In genomic region chr16:54096607-54097006, GRCh38 we compare ENCODE assay signal across 33 cellular contexts.
"Had no signal": no experiment of that assay in that cellular context is flagged by ENCODE, and none has a peak within 500 bp of the region (broad histone marks: within the 10 kb centered on the region; RNA-seq: fewer than 3 reads in every experiment).

No MANE protein-coding gene starts in this region.

- H3K36me3 ChIP-seq: adrenal gland, brain microvascular endothelial cell, breast epithelium, cardiac muscle cell had no signal

- ATAC-seq: activated naive CD4-positive, alpha-beta T cell treated with anti-CD3 and anti-CD28 coated beads, Interleukin-2, amount 50 U/mL, for 72 hours; activated naive CD8-positive, alpha-beta T cell treated with anti-CD3 and anti-CD28 coated beads, Interleukin-2, amount 50 U/mL, for 24 hours; activated T-cell treated with anti-CD3 and anti-CD28 coated beads, Interleukin-2, amount 50 U/mL, for 4 hours; activated T-cell treated with anti-CD3 and anti-CD28 coated beads, Interleukin-2, amount 50 U/mL, for 72 hours; activated T-helper 17 cell treated with anti-CD3 and anti-CD28 coated beads, Interleukin-2, amount 50 U/mL, for 72 hours; body of pancreas had no signal

- H3K4me3 ChIP-seq: adrenal gland, ascending aorta, body of pancreas, breast epithelium, cardiac muscle cell had no signal

- FAIRE-seq: astrocyte had no signal

- H3K9me3 ChIP-seq: adrenal gland, body of pancreas had no signal

- H3K27ac ChIP-seq: adrenal gland, ascending aorta, body of pancreas, brain microvascular endothelial cell, cardiac muscle cell had no signal

- H3K4me1 ChIP-seq: ascending aorta had no signal

- H3K27me3 ChIP-seq: adrenal gland, ascending aorta, body of pancreas, brain microvascular endothelial cell, breast epithelium, cardiac muscle cell had no signal

- DNase-seq: activated effector memory CD4-positive, alpha-beta T cell treated with anti-CD3 and anti-CD28 coated beads, Interleukin-2, amount 50 U/mL, for 16 hours; activated effector memory CD4-positive, alpha-beta T cell treated with Interleukin-2 at 50 U/mL for 16 hours; activated gamma-delta T cell; activated gamma-delta T cell treated with Interleukin-2 at 50 U/mL for 16 hours; activated naive CD4-positive, alpha-beta T cell; activated naive CD4-positive, alpha-beta T cell treated with anti-CD3 and anti-CD28 coated beads for 36 hours; activated naive CD4-positive, alpha-beta T cell treated with anti-CD3 and anti-CD28 coated beads, Interleukin-2, amount 10 ng/mL, durations not matched to agents 7 days and 5 days; activated naive CD4-positive, alpha-beta T cell treated with anti-CD3 and anti-CD28 coated beads, Interleukin-2, amount 50 U/mL, for 16 hours; activated naive CD4-positive, alpha-beta T cell treated with Interleukin-2 at 50 U/mL for 16 hours; activated naive CD8-positive, alpha-beta T cell treated with anti-CD3 and anti-CD28 coated beads for 36 hours; activated naive CD8-positive, alpha-beta T cell treated with anti-CD3 and anti-CD28 coated beads, Interleukin-2, amount 10 ng/mL, durations not matched to agents 7 days and 5 days; activated naive CD8-positive, alpha-beta T cell treated with anti-CD3 and anti-CD28 coated beads, Interleukin-2, amount 50 U/mL, for 24 hours; activated T-cell treated with anti-CD3 and anti-CD28 coated beads, Interleukin-2, amount 50 U/mL, for 1 hour; activated T-cell treated with anti-CD3 and anti-CD28 coated beads, Interleukin-2, amount 50 U/mL, for 24 hours; activated T-cell treated with anti-CD3 and anti-CD28 coated beads, Interleukin-2, amount 50 U/mL, for 4 hours; activated T-cell treated with anti-CD3 and anti-CD28 coated beads, Interleukin-2, amount 50 U/mL, for 48 hours; activated T-cell treated with anti-CD3 and anti-CD28 coated beads, Interleukin-2, amount 50 U/mL, for 72 hours; adrenal gland; amniotic stem cell; amygdala; anterior cingulate cortex; aorta; body of pancreas; brain microvascular endothelial cell; caudate nucleus; central memory CD4-positive, alpha-beta T cell; cerebellar nuclear complex had no signal
